In genomic region chrX:65581661-65582339, GRCh38 we compare ENCODE assay signal across 8 cellular contexts. TPM values are rescaled to one million over a fixed set of nuclear protein-coding genes. Genes with fewer than 3 reads are reported as not detected.
A peak's percentile ranks its signal among the peaks of the same experiment; 100 is the strongest.
DNase-seq lines count a peak whose midpoint lies in the region; ATAC-seq and TF ChIP-seq lines count a peak whose summit lies in the region.

No MANE protein-coding gene starts in this region.

- TF ChIP-seq EP300 in SK-N-SH (IDR thresholded peaks at IDR 0.05; ENCODE audit: borderline replicate concordance in 1 of 2, low read depth in 1 of 2, low read length in 1 of 2) = no peak

- TF ChIP-seq CTCF in LNCaP clone FGC (IDR thresholded peaks at IDR 0.05; ENCODE audit: control insufficient read depth, extremely low read depth, insufficient read depth) = peak; percentile 87
- TF ChIP-seq CTCF in SK-N-SH (IDR thresholded peaks at IDR 0.05) = peak; percentile 93
- peak; percentile 68 to 88 (median 76) for TF ChIP-seq CTCF in adrenal gland (IDR thresholded peaks at IDR 0.05)
- TF ChIP-seq CTCF in retinal pigment epithelial cell (conservative IDR thresholded peaks at IDR 0.05; ENCODE audit: low read depth, low read length) = peak; percentile 72

- no peaks in the 10 kb centered on the region for H3K9me3 ChIP-seq in SK-N-SH
- H3K9me3 ChIP-seq in adrenal gland (replicated peaks in 1 of 3) = no peaks in the 10 kb centered on the region

- H3K36me3 ChIP-seq in H7 (replicated peaks; ENCODE audit: control insufficient read depth, insufficient read depth, low read length) (no peaks in the 10 kb centered on the region), SK-N-SH (replicated peaks in 1 of 2; ENCODE audit: control insufficient read depth in 1 of 2, insufficient read depth in 2 of 2, low read length in 1 of 2) (no peaks in the 10 kb centered on the region), adrenal gland (replicated peaks in 1 of 2) (no peaks in the 10 kb centered on the region)

- no peak overlapping the region for H3K4me3 ChIP-seq in H7 (ENCODE audit: insufficient read depth, low read depth, low read length)
- no peak overlapping the region for H3K4me3 ChIP-seq in LNCaP clone FGC (ENCODE audit: low read depth, low read length)
- no peak overlapping the region for H3K4me3 ChIP-seq in SK-N-SH (ENCODE audit: low read depth in 2 of 2, low read length in 1 of 2)
- H3K4me3 ChIP-seq in adrenal gland = no peak overlapping the region
- no peak overlapping the region for H3K4me3 ChIP-seq in retinal pigment epithelial cell (ENCODE audit: low read length)

- H3K27ac ChIP-seq in SK-N-SH (ENCODE audit: low read depth in 2 of 2, low read length in 1 of 2) (no peak overlapping the region), adrenal gland (no peak overlapping the region)

- DNase-seq in NCI-H2081 (lab: John Stamatoyannopoulos, UW) (peak; percentile 66 to 73), NCI-H2081 treated with DMSO at 0.1 percent for 48 hours (lab: John Stamatoyannopoulos, UW) (no peak), H7 (peak; percentile 58), LNCaP clone FGC (ENCODE audit: low read depth) (peak; percentile 27), SK-N-SH (peak; percentile 57), adrenal gland (peak; percentile 53 to 81 (median 59)), left cardiac atrium (peak; percentile 54), retinal pigment epithelial cell (ENCODE audit: low read depth) (no peak)

- no peaks in the 10 kb centered on the region for H3K27me3 ChIP-seq in H7 (ENCODE audit: control insufficient read depth, insufficient read depth, low read length)
- peaks cover 35% of the 10 kb centered on the region; the same call in 1 of the 2 replicates for H3K27me3 ChIP-seq in SK-N-SH (ENCODE audit: insufficient read depth)
- peaks cover 16% of the 10 kb centered on the region for H3K27me3 ChIP-seq in adrenal gland

- H3K9me2 ChIP-seq in SK-N-SH = no peaks in the 10 kb centered on the region

- H3K4me2 ChIP-seq in SK-N-SH = peak overlapping the region; percentile 46; the same call in 1 of the 2 replicates

- H4K20me1 ChIP-seq in SK-N-SH (ENCODE audit: insufficient read depth) = no peaks in the 10 kb centered on the region

- intact Hi-C loops in adrenal gland (cut with DNase I) = loop anchor here (5.0 kb wide), 1 partner anchor 406 kb away; no protein-coding TSS in a partner anchor
- intact Hi-C loops in left cardiac atrium (cut with DNase I) = loop anchor here (2.0 to 5.0 kb wide), 2 partner anchors 405 to 406 kb away; no protein-coding TSS in a partner anchor

- CTCF ChIA-PET in SK-N-SH (lab: Yijun Ruan, JAX) = interaction anchor here (0.5 to 2.5 kb wide), 15 partner anchors 9 to 1482 kb away, joined by 3 to 10 read pairs (median 3); no protein-coding TSS in a partner anchor

- H3F3A ChIP-seq in SK-N-SH (replicated peaks; ENCODE audit: insufficient read depth) = no peaks in the 10 kb centered on the region

- TF ChIP-seq POLR2A in adrenal gland (IDR thresholded peaks at IDR 0.05) = no peak

- whole genome bisulfite sequencing in SK-N-SH (ENCODE audit: low lambda C conversion rate) = 1% methylated on average over 10 of the region's 12 CpGs
- 0 to 16% (median 9%) methylated on average over 7 to 12 of the region's 12 CpGs for WGBS in adrenal gland, 4 donors

- no peaks in the 10 kb centered on the region for H3K79me2 ChIP-seq in SK-N-SH (ENCODE audit: insufficient read depth)

- POLR2A ChIA-PET in SK-N-SH (lab: Yijun Ruan, JAX) = no interaction called here

- H3K9ac ChIP-seq in SK-N-SH = no peak overlapping the region

- H3K4me1 ChIP-seq in SK-N-SH (ENCODE audit: control insufficient read depth in 1 of 2, insufficient read depth in 2 of 2, low read depth in 1 of 2, low read length in 1 of 2) (no peaks in the 10 kb centered on the region), adrenal gland (replicated peaks in 1 of 2) (no peaks in the 10 kb centered on the region)

- H2AFZ ChIP-seq in SK-N-SH (ENCODE audit: low read depth) = peak overlapping the region; percentile 39

- TF ChIP-seq RAD21 in SK-N-SH (IDR thresholded peaks at IDR 0.05; ENCODE audit: low read length) = peak; percentile 91

- peak; percentile 84 for ATAC-seq in left cardiac atrium

TF ChIP-seq in SK-N-SH, 30 proteins besides CTCF, POLR2A, EP300 and RAD21:
- TF ChIP-seq, protein P1, sequence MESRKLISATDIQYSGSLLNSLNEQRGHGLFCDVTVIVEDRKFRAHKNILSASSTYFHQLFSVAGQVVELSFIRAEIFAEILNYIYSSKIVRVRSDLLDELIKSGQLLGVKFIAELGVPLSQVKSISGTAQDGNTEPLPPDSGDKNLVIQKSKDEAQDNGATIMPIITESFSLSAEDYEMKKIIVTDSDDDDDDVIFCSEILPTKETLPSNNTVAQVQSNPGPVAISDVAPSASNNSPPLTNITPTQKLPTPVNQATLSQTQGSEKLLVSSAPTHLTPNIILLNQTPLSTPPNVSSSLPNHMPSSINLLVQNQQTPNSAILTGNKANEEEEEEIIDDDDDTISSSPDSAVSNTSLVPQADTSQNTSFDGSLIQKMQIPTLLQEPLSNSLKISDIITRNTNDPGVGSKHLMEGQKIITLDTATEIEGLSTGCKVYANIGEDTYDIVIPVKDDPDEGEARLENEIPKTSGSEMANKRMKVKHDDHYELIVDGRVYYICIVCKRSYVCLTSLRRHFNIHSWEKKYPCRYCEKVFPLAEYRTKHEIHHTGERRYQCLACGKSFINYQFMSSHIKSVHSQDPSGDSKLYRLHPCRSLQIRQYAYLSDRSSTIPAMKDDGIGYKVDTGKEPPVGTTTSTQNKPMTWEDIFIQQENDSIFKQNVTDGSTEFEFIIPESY (IDR thresholded peaks at IDR 0.05; ENCODE audit: borderline replicate concordance, low read depth) = no peak
- 0 out of 2 replicates have a peak, but pooled peaks have one; percentile 32 for TF ChIP-seq RFX5 (IDR thresholded peaks at IDR 0.05; ENCODE audit: low read length)
- TF ChIP-seq SMC3 (IDR thresholded peaks at IDR 0.05; ENCODE audit: low read depth, low read length) = peak; percentile 88
- TF ChIP-seq, protein P2, sequence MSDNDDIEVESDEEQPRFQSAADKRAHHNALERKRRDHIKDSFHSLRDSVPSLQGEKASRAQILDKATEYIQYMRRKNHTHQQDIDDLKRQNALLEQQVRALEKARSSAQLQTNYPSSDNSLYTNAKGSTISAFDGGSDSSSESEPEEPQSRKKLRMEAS (IDR thresholded peaks at IDR 0.05; ENCODE audit: low read depth) = no peak
- TF ChIP-seq SIN3A (IDR thresholded peaks at IDR 0.05; ENCODE audit: borderline replicate concordance, low read depth, low read length) = no peak

RNA-seq across cellular contexts. Expression of gene LAS1L, which starts 47.2 kb away (rescaled TPM):
- 53.0 and 57.4 TPM in 2 replicates for total RNA-seq in H7 (2014; rRNA removed; shearing (Covaris generic))
- polyA plus RNA-seq in SK-N-SH (2012; rRNA removed) = 39.0 and 43.6 TPM in 2 replicates
- 37.0 and 37.8 TPM in 2 replicates for polyA plus RNA-seq in SK-N-SH (2012; cell fraction: cytosol; rRNA removed)
- polyA plus RNA-seq in SK-N-SH (2012; cell fraction: nucleus; rRNA removed) = 71.2 and 82.2 TPM in 2 replicates
- 10 to 100 TPM in 7 of 8 donors, 1 to 10 TPM in 1; 7.4 to 26.7 (median 17.0) TPM for total RNA-seq in adrenal gland
- polyA plus RNA-seq in adrenal gland = 10 to 100 TPM; 29.0 to 41.2 (median 40.7) TPM
- total RNA-seq in left cardiac atrium = 10 to 100 TPM; 15.2 to 15.3 TPM

Comparison
In these comparisons a context has a peak if more than half of its experiments do, and no peak if none do; other contexts are left out.
1. DNase-seq: peak in NCI-H2081 (2 of 2), H7 (single experiment), LNCaP clone FGC (single experiment), SK-N-SH (single experiment), adrenal gland (7 of 7) and left cardiac atrium (single experiment); none in NCI-H2081 treated with DMSO at 0.1 percent for 48 hours (single experiment) and retinal pigment epithelial cell (single experiment).
2. Peak in every context shown above with its lines, with median percentiles within 50 percentile points of each other: CTCF ChIP-seq.